Comparison of ENCODE assay signal across 24 cellular contexts in the genomic region with DNA sequence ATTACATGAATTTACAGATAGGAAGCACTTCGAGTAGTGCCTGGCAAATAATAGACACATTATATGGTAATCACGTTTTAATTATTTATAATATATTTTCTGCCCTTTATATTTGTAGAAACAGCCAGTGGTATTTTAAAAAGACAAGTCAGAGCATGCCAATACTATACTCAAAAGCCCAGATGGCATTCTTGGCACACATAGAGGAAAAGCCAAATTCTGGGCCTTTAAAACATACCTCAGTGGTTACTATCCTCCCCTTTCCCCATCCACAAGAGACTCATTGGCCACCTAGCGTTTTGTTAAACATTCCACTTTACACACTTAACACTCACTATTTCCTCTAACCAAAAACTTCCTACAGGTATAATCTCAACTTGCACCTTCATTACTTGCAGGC.
DNase-seq lines count a peak whose midpoint lies in the region; ATAC-seq and TF ChIP-seq lines count a peak whose summit lies in the region.
"Had no signal": no experiment of that assay in that cellular context is flagged by ENCODE, and none has a peak within 500 bp of the region (broad histone marks: within the 10 kb centered on the region; RNA-seq: fewer than 3 reads in every experiment).

No MANE protein-coding gene starts in this region.

- H3K9ac ChIP-seq in mammary epithelial cell (ENCODE audit: insufficient read depth, low read length), result no peak overlapping the region

- H3K9me3 ChIP-seq in mammary epithelial cell (replicated peaks; ENCODE audit: insufficient read depth, low read length), result no peaks in the 10 kb centered on the region
- H3K9me3 ChIP-seq in vagina, result no peaks in the 10 kb centered on the region
- H3K9me3 ChIP-seq in heart right ventricle, result peaks cover 0 to 11% (median 0%) of the 10 kb centered on the region in 11 donors
- H3K9me3 ChIP-seq: MG63 had no signal

- in situ Hi-C loops in mammary epithelial cell (cut with MboI; ENCODE audit: low sequenced_read_pairs in 2 of 2), result no loop called here

- H3K27ac ChIP-seq in mammary epithelial cell (ENCODE audit: insufficient read depth, low read depth, low read length) (no peak overlapping the region), foreskin keratinocyte (no peak overlapping the region), vagina (no peak overlapping the region), heart right ventricle (no peak overlapping the region)
- H3K27ac ChIP-seq: PC-9 had no signal

- peaks cover 3% of the 10 kb centered on the region for H3K4me1 ChIP-seq in mammary epithelial cell (ENCODE audit: insufficient read depth, low read length)
- H3K4me1 ChIP-seq in foreskin keratinocyte, result no peaks in the 10 kb centered on the region
- no peaks in the 10 kb centered on the region for H3K4me1 ChIP-seq in vagina
- H3K4me1 ChIP-seq in heart right ventricle, result peaks cover 0 to 4% (median 0%) of the 10 kb centered on the region in 9 donors

- DNase-seq in NCI-H1694 (lab: John Stamatoyannopoulos, UW) (peak; percentile 9), NCI-H446 treated with DMSO at 0.1 percent for 48 hours (lab: John Stamatoyannopoulos, UW) (peak; percentile 71), mammary epithelial cell (peak; percentile 21), foreskin keratinocyte (peak; percentile 32 to 74), vagina (ENCODE audit: extremely low spot score in 2 of 2) (no peak), SKM-1 treated with dmso at 0.1 percent for 144 hours (lab: John Stamatoyannopoulos, UW; ENCODE audit: unreplicated experiment) (no peak), heart right ventricle (no peak)
- DNase-seq: CD4-positive, alpha-beta memory T cell; COR-L47; DMS153; DND-41; H7; Kasumi-1; MG63; NCI-H1105 treated with DMSO at 0.1 percent for 48 hours; NCI-H146; NCI-H2029 treated with DMSO at 0.1 percent for 48 hours; NCI-H226; NCI-H524; NCI-H774; NK-92 treated with Interleukin-12 subunit alpha and Interleukin-12 subunit beta, amount 100 ng/mL, for 24 hours; PC-9; SHP77 treated with DMSO at 0.1 percent for 48 hours had no signal

- BruUV-seq in mammary epithelial cell (replicated peaks; lab: Mats Ljungman, UMichigan), result no TSS peak

- TF ChIP-seq POLR2A in vagina (IDR thresholded peaks at IDR 0.05), result no peak

- H2AFZ ChIP-seq in mammary epithelial cell (ENCODE audit: low read depth, low read length), result no peak overlapping the region
- H2AFZ ChIP-seq: PC-9 had no signal

- WGBS in mammary epithelial cell (ENCODE audit: low coverage, missing lambda C conversion rate), result 15% methylated on average over 3 of the region's 3 CpGs
- WGBS in heart right ventricle, 2 donors, result 64 to 77% methylated on average over 3 of the region's 3 CpGs

- no peaks in the 10 kb centered on the region for H3K36me3 ChIP-seq in mammary epithelial cell (ENCODE audit: insufficient read depth, low read length)
- no peaks in the 10 kb centered on the region for H3K36me3 ChIP-seq in vagina
- H3K36me3 ChIP-seq in heart right ventricle, result no peaks in the 10 kb centered on the region
- H3K36me3 ChIP-seq: MG63 had no signal

- H3K4me3 ChIP-seq in mammary epithelial cell (replicated peaks in 1 of 3; ENCODE audit: insufficient read depth in 1 of 3, low read depth in 2 of 3, low read length in 3 of 3) (no peak overlapping the region), vagina (no peak overlapping the region), heart right ventricle (no peak overlapping the region)
- H3K4me3 ChIP-seq: MG63, PC-9 had no signal

- peak in 1 of 2 donors; percentile 24 for TF ChIP-seq CTCF in mammary epithelial cell (conservative IDR thresholded peaks at IDR 0.05 in 1 of 2, IDR thresholded peaks at IDR 0.05 in 1 of 2; ENCODE audit: extremely low read depth in 1 of 2, insufficient read depth in 1 of 2, low read depth in 1 of 2, low read length in 2 of 2)
- TF ChIP-seq CTCF in foreskin keratinocyte (conservative IDR thresholded peaks at IDR 0.05), result no peak
- no peak for TF ChIP-seq CTCF in vagina (IDR thresholded peaks at IDR 0.05)
- no peak for TF ChIP-seq CTCF in heart right ventricle (IDR thresholded peaks at IDR 0.05)

- no peaks in the 10 kb centered on the region for H3K79me2 ChIP-seq in mammary epithelial cell (ENCODE audit: insufficient read depth, low read length)

- H3K27me3 ChIP-seq in mammary epithelial cell (ENCODE audit: insufficient read depth, low read length) (no peaks in the 10 kb centered on the region), foreskin keratinocyte (no peaks in the 10 kb centered on the region), vagina (no peaks in the 10 kb centered on the region), heart right ventricle (no peaks in the 10 kb centered on the region)
- H3K27me3 ChIP-seq: MG63 had no signal

- intact Hi-C loops in mammary epithelial cell (cut with micrococcal nuclease), result no loop called here
- intact Hi-C loops in vagina (cut with DNase I), result no loop called here
- intact Hi-C loops in heart right ventricle (cut with DNase I), result no loop called here

- CTCF ChIA-PET in mammary epithelial cell (lab: Charles Lee; ENCODE audit: low non-redundant PET), result no interaction called here

- H4K20me1 ChIP-seq in mammary epithelial cell (ENCODE audit: insufficient read depth, low read length), result no peaks in the 10 kb centered on the region

- H3K4me2 ChIP-seq in mammary epithelial cell (ENCODE audit: insufficient read depth, low read depth, low read length), result peak overlapping the region; percentile 30
- H3K4me2 ChIP-seq: PC-9 had no signal

- no peak for ATAC-seq in foreskin keratinocyte
- no peak for ATAC-seq in heart right ventricle
- ATAC-seq: HepG2 had no signal

- dilution Hi-C loops in mammary epithelial cell (cut with HindIII; ENCODE audit: low sequenced_read_pairs), result no loop called here

Comparison
In these comparisons a context has a peak if more than half of its experiments do, and no peak if none do; other contexts are left out.
1. DNase-seq: peak in NCI-H1694 (single experiment), NCI-H446 treated with DMSO at 0.1 percent for 48 hours (single experiment), mammary epithelial cell (single experiment) and foreskin keratinocyte (2 of 2); none in vagina (0 of 2), SKM-1 treated with dmso at 0.1 percent for 144 hours (single experiment) and heart right ventricle (0 of 2).